8 cellular contexts compared by ENCODE assay signal in genomic region chr17:29591737-29592624, GRCh38. TPM values are rescaled to one million over a fixed set of nuclear protein-coding genes. Genes with fewer than 3 reads are reported as not detected.
DNase-seq lines count a peak whose midpoint lies in the region; ATAC-seq and TF ChIP-seq lines count a peak whose summit lies in the region.

No MANE protein-coding gene starts in this region.

- H3K27ac Mint-ChIP-seq in HFFc6, result peak overlapping the region; percentile 88

- no peaks in the 10 kb centered on the region for H3K9me3 Mint-ChIP-seq in HFFc6

- H3K4me3 ChIP-seq in BLaER1 (peak overlapping the region; percentile 97), choroid plexus epithelial cell (ENCODE audit: low read depth, low read length) (peak overlapping the region; percentile 44)

- TF ChIP-seq CTCF in HFFc6 (IDR thresholded peaks at IDR 0.05) (peak; percentile 94), choroid plexus epithelial cell (conservative IDR thresholded peaks at IDR 0.05; ENCODE audit: low read depth, low read length) (peak; percentile 93)

- no peaks in the 10 kb centered on the region for H3K36me3 Mint-ChIP-seq in HFFc6 (ENCODE audit: low read depth)

- H3K27me3 ChIP-seq in BLaER1 (no peaks in the 10 kb centered on the region), layer of hippocampus (ENCODE audit: control insufficient read depth, insufficient read depth, low read length) (no peaks in the 10 kb centered on the region)

- H3K4me3 Mint-ChIP-seq in HFFc6, result peak overlapping the region; percentile 80

- H3K27ac ChIP-seq in BLaER1, result peak overlapping the region; percentile 93
- peak overlapping the region; percentile 87 for H3K27ac ChIP-seq in layer of hippocampus (ENCODE audit: low read depth, low read length)

- no peaks in the 10 kb centered on the region for H3K36me3 ChIP-seq in BLaER1

- no peaks in the 10 kb centered on the region for H3K9me3 ChIP-seq in BLaER1

- peaks cover 3% of the 10 kb centered on the region; the same call in 1 of the 2 replicates for H3K27me3 Mint-ChIP-seq in HFFc6 (ENCODE audit: insufficient read depth)

- peak overlapping the region; percentile 95 for H3K9ac ChIP-seq in BLaER1

- H3K4me2 ChIP-seq in BLaER1, result peak overlapping the region; percentile 97

- ATAC-seq in HG02981 (IDR thresholded peaks at IDR 0.05; ENCODE audit: unreplicated experiment), result no peak

- DNase-seq in HFFc6, result peak; percentile 50
- peak; percentile 91 for DNase-seq in NCI-H510A (lab: John Stamatoyannopoulos, UW)
- peak; percentile 78 to 82 for DNase-seq in activated CD4-positive, alpha-beta T cell treated with anti-CD3 and anti-CD28 coated beads for 24 hours (ENCODE audit: low read depth in 2 of 2)
- DNase-seq in choroid plexus epithelial cell (ENCODE audit: low read depth), result peak; percentile 76
- peak in 3 of 4 experiments; percentile 69 to 79 (median 72) for DNase-seq in stimulated activated CD4-positive, alpha-beta T cell treated with anti-CD3 and anti-CD28 coated beads, Interleukin-1b, Interleukin-23, amount 100 ng/mL, for 24 hours (ENCODE audit: low read depth in 4 of 4, low spot score in 1 of 4)

- peaks cover 71% of the 10 kb centered on the region for H3K4me1 ChIP-seq in BLaER1

- H3K4me1 Mint-ChIP-seq in HFFc6 (ENCODE audit: low read depth), result peaks cover 52% of the 10 kb centered on the region

- H4K20me1 ChIP-seq in BLaER1, result peaks cover 56% of the 10 kb centered on the region

RNA-seq across cellular contexts. Expression of gene ANKRD13B, which starts 1.0 kb away (rescaled TPM):
- 1 to 10 TPM; 1.9 to 4.3 (median 3.0) TPM for total RNA-seq in HFFc6 (2021; fragmentation: NEBNext Ultra II Directional; extraction: Animal tissue kit (Norgen Biotek cat#: 25700))

RNA-seq across cellular contexts. Expression of gene GIT1, which starts 2.5 kb away (rescaled TPM):
- total RNA-seq in HFFc6 (2021; fragmentation: NEBNext Ultra II Directional; extraction: Animal tissue kit (Norgen Biotek cat#: 25700)), result 10 to 100 TPM; 24.1 to 29.7 (median 28.7) TPM

RNA-seq across cellular contexts. Expression of gene TP53I13, which starts 23.5 kb away (rescaled TPM):
- total RNA-seq in HFFc6 (2021; fragmentation: NEBNext Ultra II Directional; extraction: Animal tissue kit (Norgen Biotek cat#: 25700)), result 10 to 100 TPM; 31.3 to 36.6 (median 35.3) TPM

RNA-seq across cellular contexts. Expression of gene ABHD15, which starts 25.1 kb away (rescaled TPM):
- 1 to 10 TPM; 6.4 to 9.8 (median 7.0) TPM for total RNA-seq in HFFc6 (2021; fragmentation: NEBNext Ultra II Directional; extraction: Animal tissue kit (Norgen Biotek cat#: 25700))

RNA-seq across cellular contexts. Expression of gene CORO6, which starts 30.7 kb away (rescaled TPM):
- 1 to 10 TPM; 4.6 to 6.1 (median 5.4) TPM for total RNA-seq in HFFc6 (2021; fragmentation: NEBNext Ultra II Directional; extraction: Animal tissue kit (Norgen Biotek cat#: 25700))
